ENCODE assay signal across 8 cellular contexts in the genomic region with DNA sequence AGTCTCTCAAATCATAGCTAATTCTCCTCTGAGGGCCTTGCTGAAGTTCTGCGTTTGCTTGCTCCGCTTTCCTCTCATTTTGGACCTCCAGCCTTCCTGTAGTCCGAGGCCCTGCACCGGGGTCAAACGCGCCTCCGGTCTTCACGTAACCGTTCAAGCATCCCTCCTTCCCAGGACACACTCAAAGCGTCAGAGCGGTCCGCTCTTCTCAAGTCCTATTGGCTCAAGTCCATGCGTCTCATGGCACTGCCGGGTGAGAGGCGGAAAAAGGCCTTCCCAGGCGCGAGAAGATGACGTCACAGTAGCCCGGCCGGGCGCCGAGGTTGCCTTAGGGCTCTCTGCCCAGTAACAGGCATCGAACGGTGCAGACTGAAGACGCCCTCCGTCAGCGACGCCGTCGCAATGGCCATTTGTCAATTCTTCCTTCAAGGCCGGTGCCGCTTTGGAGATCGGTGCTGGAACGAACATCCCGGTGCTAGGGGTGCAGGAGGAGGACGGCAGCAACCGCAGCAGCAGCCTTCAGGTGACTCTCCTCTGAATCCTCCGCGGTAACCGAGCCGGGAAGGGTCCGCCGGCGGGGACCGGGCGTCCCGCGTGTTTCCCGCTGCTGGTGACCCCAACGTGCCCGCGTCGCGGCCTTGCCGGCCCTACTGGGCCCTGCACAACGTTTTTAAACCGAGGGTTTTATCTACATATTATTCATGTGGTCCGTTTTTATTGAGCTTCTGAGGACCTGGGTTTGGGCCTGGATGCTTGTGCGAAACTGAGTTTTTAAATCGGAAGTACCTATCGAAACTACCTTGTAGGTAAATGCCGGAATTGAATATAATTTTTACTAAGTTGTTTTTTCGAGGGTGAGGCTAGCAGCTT. TPM values are rescaled to one million over a fixed set of nuclear protein-coding genes. Genes with fewer than 3 reads are reported as not detected.
DNase-seq lines count a peak whose midpoint lies in the region; ATAC-seq, FAIRE-seq and TF ChIP-seq lines count a peak whose summit lies in the region.

A gene with protein sequence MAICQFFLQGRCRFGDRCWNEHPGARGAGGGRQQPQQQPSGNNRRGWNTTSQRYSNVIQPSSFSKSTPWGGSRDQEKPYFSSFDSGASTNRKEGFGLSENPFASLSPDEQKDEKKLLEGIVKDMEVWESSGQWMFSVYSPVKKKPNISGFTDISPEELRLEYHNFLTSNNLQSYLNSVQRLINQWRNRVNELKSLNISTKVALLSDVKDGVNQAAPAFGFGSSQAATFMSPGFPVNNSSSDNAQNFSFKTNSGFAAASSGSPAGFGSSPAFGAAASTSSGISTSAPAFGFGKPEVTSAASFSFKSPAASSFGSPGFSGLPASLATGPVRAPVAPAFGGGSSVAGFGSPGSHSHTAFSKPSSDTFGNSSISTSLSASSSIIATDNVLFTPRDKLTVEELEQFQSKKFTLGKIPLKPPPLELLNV (plus strand): TSS at position 365 of the 870 bp plus-strand sequence. CDS start 38 bp downstream, at position 403.

- no peak for TF ChIP-seq CTCF in H1 (IDR thresholded peaks at IDR 0.05; ENCODE audit: control extremely low read depth in 1 of 3, insufficient read depth in 1 of 3, low read depth in 1 of 3, low read length in 3 of 3)

- peak within 1 kb of the TSS; percentile 75 to 92 (median 88) for H3K9ac ChIP-seq in H1 (replicated peaks in 1 of 4; ENCODE audit: extremely low read depth in 1 of 4, low read depth in 3 of 4, low read length in 3 of 4)

- no peaks in the 10 kb centered on the region for H3K36me3 Mint-ChIP-seq in memory B cell

- peak within 1 kb of the TSS; percentile 99; the same call in 1 of the 2 replicates for H4K8ac ChIP-seq in H1 (ENCODE audit: extremely low read depth, insufficient read depth, low read length)

- peaks cover 0 to 20% (median 9%) of the 10 kb centered on the region in 4 experiments; a peak in 4 of 8 replicates for H3K36me3 ChIP-seq in H1 (ENCODE audit: control insufficient read depth in 2 of 4, insufficient read depth in 4 of 4, low read length in 3 of 4)

- peaks cover 16% of the 10 kb centered on the region for H3K4me1 Mint-ChIP-seq in memory B cell

- POLR2A ChIA-PET in H1 (lab: Charles Lee; ENCODE audit: partially characterized antibody): interaction anchor here (0.7 to 2.8 kb wide), 7 partner anchors 9 to 76 kb away, joined by 3 to 12 read pairs (median 5); partner anchors contain the start of gene KLHL7

- H4K91ac ChIP-seq in H1 (replicated peaks; ENCODE audit: insufficient read length, low read length): peak within 1 kb of the TSS; percentile 88

- no peaks in the 10 kb centered on the region for H3K9me3 ChIP-seq in H1 (ENCODE audit: insufficient read depth in 2 of 2, low read depth in 1 of 2, low read length in 1 of 2)

- no peak for TF ChIP-seq RAD21 in H1 (IDR thresholded peaks at IDR 0.05 in 1 of 2, conservative IDR thresholded peaks at IDR 0.05 in 1 of 2; ENCODE audit: low read depth in 2 of 2, low read length in 2 of 2)

- peak within 1 kb of the TSS; percentile 69 to 96 (median 84) for H3K4me3 ChIP-seq in H1 (ENCODE audit: extremely low read depth in 1 of 4, insufficient read depth in 2 of 4, low read depth in 3 of 4, low read length in 4 of 4)

- H3K4me1 ChIP-seq in H1 (replicated peaks in 1 of 4; ENCODE audit: control insufficient read depth in 3 of 4, insufficient read depth in 4 of 4, low read length in 3 of 4): peaks cover 0 to 3% (median under 1%) of the 10 kb centered on the region in 4 experiments; a peak in 2 of 7 replicates

- H2BK12ac ChIP-seq in H1 (ENCODE audit: low read depth, low read length): peak within 1 kb of the TSS; percentile 51; the same call in 1 of the 2 replicates

- H3K14ac ChIP-seq in H1 (ENCODE audit: insufficient read length): no peak within 1 kb of the TSS

- DNase-seq in COLO829 (ENCODE audit: low spot score): peak; percentile 97
- DNase-seq in HTR-8/SVneo (ENCODE audit: insufficient read length, low spot score): peak; percentile 97
- DNase-seq in NOMO-1 treated with dmso at 0.1 percent for 144 hours (lab: John Stamatoyannopoulos, UW; ENCODE audit: unreplicated experiment): peak; percentile 97
- DNase-seq in activated CD8-positive, alpha-beta memory T cell treated with anti-CD3 and anti-CD28 coated beads for 48 hours (ENCODE audit: low read depth in 2 of 3, low spot score in 2 of 3): peak; percentile 92 to 98 (median 92)
- peak; percentile 98 to 99 for DNase-seq in H1 (ENCODE audit: low read depth in 1 of 2, low spot score in 2 of 2)
- peak; percentile 92 to 93 for DNase-seq in memory B cell (ENCODE audit: low spot score in 2 of 2)
- DNase-seq in stimulated activated CD8-positive, alpha-beta memory T cell treated with anti-CD3 and anti-CD28 coated beads, Interleukin-12 subunit alpha, Interleukin-12 subunit beta, amount 100 ng/mL, for 24 hours (ENCODE audit: extremely low read depth): peak; percentile 90

- H3K4me2 ChIP-seq in H1 (ENCODE audit: insufficient read depth in 1 of 2, low read depth in 2 of 2, low read length in 2 of 2): peak within 1 kb of the TSS; percentile 77

- H3K56ac ChIP-seq in H1 (replicated peaks; ENCODE audit: insufficient read length, low read depth, low read length): peak within 1 kb of the TSS; percentile 80

- H3K27ac Mint-ChIP-seq in memory B cell: peak within 1 kb of the TSS; percentile 97

- CTCF ChIA-PET in H1 (lab: Charles Lee; ENCODE audit: partially characterized antibody): interaction anchor here (1.4 to 1.6 kb wide), 3 partner anchors 80 to 98 kb away, joined by 3 to 5 read pairs (median 3); no protein-coding TSS in a partner anchor

- H3K79me1 ChIP-seq in H1 (ENCODE audit: low read depth, low read length): peaks cover 9% of the 10 kb centered on the region; the same call in 1 of the 2 replicates

- H2AFZ ChIP-seq in H1 (ENCODE audit: low read length): peak within 1 kb of the TSS; percentile 95

- H2BK15ac ChIP-seq in H1 (ENCODE audit: low read length): no peak within 1 kb of the TSS

- H3K4me3 Mint-ChIP-seq in memory B cell: peak within 1 kb of the TSS; percentile 99

- peak; percentile 72 to 91 for TF ChIP-seq POLR2A in H1 (IDR thresholded peaks at IDR 0.05; ENCODE audit: control extremely low read depth in 1 of 2, low read depth in 2 of 2, low read length in 2 of 2)

- H4K20me1 ChIP-seq in H1 (replicated peaks in 1 of 2; ENCODE audit: control insufficient read depth in 1 of 2, insufficient read depth in 2 of 2, low read length in 2 of 2): no peaks in the 10 kb centered on the region

- peaks cover 0 to 34% of the 10 kb centered on the region in 2 experiments; a peak in 2 of 4 replicates for H3K79me2 ChIP-seq in H1 (ENCODE audit: control insufficient read depth in 1 of 2, insufficient read depth in 2 of 2, low read length in 2 of 2)

- peak within 1 kb of the TSS; percentile 33 for H3K4ac ChIP-seq in H1 (replicated peaks; ENCODE audit: insufficient read length, low read depth, low read length)

- H2BK5ac ChIP-seq in H1 (ENCODE audit: low read depth, low read length): peak within 1 kb of the TSS; percentile 93

- H2BK20ac ChIP-seq in H1 (ENCODE audit: low read length): no peak within 1 kb of the TSS

- no peaks in the 10 kb centered on the region for H3K27me3 Mint-ChIP-seq in memory B cell

- no peaks in the 10 kb centered on the region for H3K27me3 ChIP-seq in H1 (replicated peaks in 1 of 4; ENCODE audit: control insufficient read depth in 3 of 4, extremely low read depth in 1 of 4, insufficient read depth in 3 of 4, low read length in 3 of 4)

- peak within 1 kb of the TSS; percentile 82 for H4K5ac ChIP-seq in H1 (ENCODE audit: insufficient read length, low read depth, low read length)

- no peak within 1 kb of the TSS for H2BK120ac ChIP-seq in H1 (replicated peaks; ENCODE audit: low read depth, low read length)

- H2AK5ac ChIP-seq in H1 (ENCODE audit: low read depth, low read length): no peak within 1 kb of the TSS

- WGBS in H1 (ENCODE audit: extremely low coverage in 1 of 2, insufficient coverage in 1 of 2, insufficient read length in 1 of 2, insufficient replicate concordance in 2 of 2, low coverage in 1 of 2, low lambda C conversion rate in 2 of 2, missing lambda C conversion rate in 1 of 2), 2 experiments: 1% methylated on average over 63 of the region's 63 CpGs; no CpG with 5 or more reads in 1 of the 2 experiments

- TF ChIP-seq EP300 in H1 (IDR thresholded peaks at IDR 0.05; ENCODE audit: borderline replicate concordance in 1 of 2, low read depth in 2 of 2, low read length in 2 of 2): no peak

- H3K27ac ChIP-seq in H1 (ENCODE audit: low read depth, low read length): peak within 1 kb of the TSS; percentile 88

- H3K23ac ChIP-seq in H1 (ENCODE audit: insufficient read length): no peak within 1 kb of the TSS

- peaks cover 5% of the 10 kb centered on the region; the same call in 1 of the 2 replicates for H3K23me2 ChIP-seq in H1 (ENCODE audit: low read depth, low read length)

- no peaks in the 10 kb centered on the region for H3K9me3 Mint-ChIP-seq in memory B cell

- FAIRE-seq in HTR-8/SVneo (lab: Jason Lieb, UNC) (peak; percentile 95), H1 (lab: Jason Lieb, UNC) (peak; percentile 99)

- ATAC-seq in GM21367 (IDR thresholded peaks at IDR 0.05; ENCODE audit: unreplicated experiment): peak; percentile 92
- ATAC-seq in memory B cell (ENCODE audit: low read depth): peak; percentile 92

- H3K18ac ChIP-seq in H1 (ENCODE audit: extremely low read depth, low read length): peak within 1 kb of the TSS; percentile 71; the same call in 1 of the 2 replicates

TF ChIP-seq in H1, 55 proteins besides CTCF, POLR2A, EP300 and RAD21 (continues in another document):
- TF ChIP-seq SP1 (IDR thresholded peaks at IDR 0.05; ENCODE audit: low read depth, low read length): peak; percentile 59; the same call in 1 of the 2 replicates
- TF ChIP-seq GABPA (IDR thresholded peaks at IDR 0.05; ENCODE audit: borderline replicate concordance, insufficient read depth, low read length): no peak

RNA-seq across cellular contexts. Expression of the gene that starts here (rescaled TPM):
- 27.8 and 31.8 TPM in 2 replicates for total RNA-seq in H1 (2021; fragmentation: NEBNext Ultra II Directional; extraction: Animal tissue kit (Norgen Biotek cat#: 25700))
- 25.0 and 41.2 TPM in 2 replicates for polyA plus RNA-seq in H1 (2011; rRNA removed)
- 27.4 TPM for polyA plus RNA-seq in H1 (2011; cell fraction: cytosol; rRNA removed)
- polyA plus RNA-seq in H1 (2011; cell fraction: nucleus; rRNA removed): 38.5 TPM
- 30.0 to 35.3 TPM (median 33.6 TPM) in 4 replicates for polyA plus RNA-seq in H1 (2012, experiment 1 of 2)
- 10.1 TPM for polyA plus RNA-seq in H1 (2012, experiment 2 of 2)
- polyA plus RNA-seq in H1 (2013, experiment 1 of 2): 21.7 TPM
- 22.1 TPM for polyA plus RNA-seq in H1 (2013, experiment 2 of 2)
- 22.2 and 29.8 TPM in 2 replicates for polyA minus RNA-seq in H1 (2011; rRNA and poly(A)+ RNA removed)
- polyA minus RNA-seq in H1 (2011; cell fraction: cytosol; rRNA and poly(A)+ RNA removed): 16.6 TPM
- polyA minus RNA-seq in H1 (2011; cell fraction: nucleus; rRNA and poly(A)+ RNA removed): 21.3 TPM

Comparison
In these comparisons a context has a peak if more than half of its experiments do, and no peak if none do; other contexts are left out.
1. Peak in every context shown above with its lines: DNase-seq, ATAC-seq, H3K4me3 ChIP-seq and H3K27ac ChIP-seq.